In the genomic region with DNA sequence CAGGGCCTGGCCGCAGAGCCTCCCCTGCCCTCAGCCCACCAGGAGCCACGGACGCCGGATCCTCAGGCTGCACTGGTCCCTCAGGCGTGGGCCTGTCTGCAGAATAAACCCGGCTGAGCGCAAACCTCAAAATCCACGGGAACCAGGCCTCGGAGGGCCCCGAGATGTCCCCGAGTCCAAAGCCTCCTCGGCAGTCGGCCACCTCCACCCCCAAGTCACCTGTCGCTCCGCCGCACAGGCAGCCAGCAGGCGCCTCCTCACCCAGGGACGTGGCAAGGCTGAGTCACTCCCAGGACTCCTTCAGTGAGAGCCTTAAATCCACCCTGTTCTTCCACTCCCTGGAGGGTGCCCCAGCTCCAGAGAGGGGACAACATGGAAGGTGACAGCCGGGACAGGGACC, we compare ENCODE assay signal across 25 cellular contexts.
"Had no signal": no experiment of that assay in that cellular context is flagged by ENCODE, and none has a peak within 500 bp of the region (broad histone marks: within the 10 kb centered on the region; RNA-seq: fewer than 3 reads in every experiment).

No MANE protein-coding gene starts in this region.

- H3K9me3 ChIP-seq: esophagus muscularis mucosa, spleen, suprapubic skin, tibial nerve had no signal

- H3K9me3 Mint-ChIP-seq: activated T-cell treated with anti-CD3 and anti-CD28 coated beads, Interleukin-2, amount 50 U/mL, for 4 hours; activated T-helper 17 cell treated with anti-CD3 and anti-CD28 coated beads, Interleukin-2, amount 50 U/mL, for 72 hours; dendritic cell treated with granulocyte-macrophage colony-stimulating factor and Interleukin-4, amounts not matched to agents 40 ng/mL and 50 ng/mL, for 4 days; mesothelial cell of epicardium; naive thymus-derived CD8-positive, alpha-beta T cell; neural crest cell had no signal

- H3K4me1 ChIP-seq: spleen had no signal

- DNase-seq: activated CD4-positive, alpha-beta T cell treated with anti-CD3 and anti-CD28 coated beads for 48 hours; activated CD4-positive, alpha-beta T cell treated with anti-CD3 and anti-CD28 coated beads, Interleukin-2, amount 50 U/mL, for 48 hours; activated CD8-positive, alpha-beta memory T cell treated with anti-CD3 and anti-CD28 coated beads, Interleukin-2, amount 50 U/mL, for 48 hours; activated gamma-delta T cell treated with Interleukin-2 at 50 U/mL for 16 hours; activated naive CD4-positive, alpha-beta T cell treated with anti-CD3 and anti-CD28 coated beads, Interleukin-2, amount 50 U/mL, for 16 hours; activated T-cell treated with anti-CD3 and anti-CD28 coated beads, Interleukin-2, amount 50 U/mL, for 4 hours; amniotic stem cell; central memory CD4-positive, alpha-beta T cell; effector CD4-positive, alpha-beta T cell; foreskin melanocyte; stimulated activated naive CD4-positive, alpha-beta T cell; T-helper 17 cell; T1000; WERI-Rb-1 had no signal

- H3K36me3 Mint-ChIP-seq: mesothelial cell of epicardium had no signal

- H3K27me3 ChIP-seq: esophagus muscularis mucosa, spleen, suprapubic skin, tibial nerve had no signal

- FAIRE-seq: islet of Langerhans had no signal

- ATAC-seq: activated CD4-positive, CD25-positive, alpha-beta regulatory T cell treated with anti-CD3 and anti-CD28 coated beads, Interleukin-2, amount 50 U/mL, for 24 hours; activated T-cell treated with anti-CD3 and anti-CD28 coated beads, Interleukin-2, amount 50 U/mL, for 4 hours; activated T-helper 17 cell treated with anti-CD3 and anti-CD28 coated beads, Interleukin-2, amount 50 U/mL, for 72 hours; naive thymus-derived CD8-positive, alpha-beta T cell; T-helper 17 cell had no signal

- H3K27ac ChIP-seq: esophagus muscularis mucosa, spleen, suprapubic skin, tibial nerve, WERI-Rb-1 had no signal

- H3K4me1 Mint-ChIP-seq: mesothelial cell of epicardium had no signal

- H3K36me3 ChIP-seq: esophagus muscularis mucosa, spleen, suprapubic skin, tibial nerve, WERI-Rb-1 had no signal

- H3K4me3 ChIP-seq: esophagus muscularis mucosa, spleen, suprapubic skin, tibial nerve had no signal

- H3K27me3 Mint-ChIP-seq: activated T-helper 17 cell treated with anti-CD3 and anti-CD28 coated beads, Interleukin-2, amount 50 U/mL, for 72 hours; dendritic cell treated with granulocyte-macrophage colony-stimulating factor and Interleukin-4, amounts not matched to agents 40 ng/mL and 50 ng/mL, for 4 days; T-helper 17 cell had no signal

- H3K4me3 Mint-ChIP-seq: activated T-cell treated with anti-CD3 and anti-CD28 coated beads, Interleukin-2, amount 50 U/mL, for 4 hours; activated T-helper 17 cell treated with anti-CD3 and anti-CD28 coated beads, Interleukin-2, amount 50 U/mL, for 72 hours; dendritic cell treated with granulocyte-macrophage colony-stimulating factor and Interleukin-4, amounts not matched to agents 40 ng/mL and 50 ng/mL, for 4 days; mesothelial cell of epicardium; naive thymus-derived CD8-positive, alpha-beta T cell; neural crest cell; T-helper 17 cell had no signal

- H3K27ac Mint-ChIP-seq: activated T-helper 17 cell treated with anti-CD3 and anti-CD28 coated beads, Interleukin-2, amount 50 U/mL, for 72 hours; dendritic cell treated with granulocyte-macrophage colony-stimulating factor and Interleukin-4, amounts not matched to agents 40 ng/mL and 50 ng/mL, for 4 days; mesothelial cell of epicardium; naive thymus-derived CD8-positive, alpha-beta T cell; T-helper 17 cell had no signal
